In the genomic region with DNA sequence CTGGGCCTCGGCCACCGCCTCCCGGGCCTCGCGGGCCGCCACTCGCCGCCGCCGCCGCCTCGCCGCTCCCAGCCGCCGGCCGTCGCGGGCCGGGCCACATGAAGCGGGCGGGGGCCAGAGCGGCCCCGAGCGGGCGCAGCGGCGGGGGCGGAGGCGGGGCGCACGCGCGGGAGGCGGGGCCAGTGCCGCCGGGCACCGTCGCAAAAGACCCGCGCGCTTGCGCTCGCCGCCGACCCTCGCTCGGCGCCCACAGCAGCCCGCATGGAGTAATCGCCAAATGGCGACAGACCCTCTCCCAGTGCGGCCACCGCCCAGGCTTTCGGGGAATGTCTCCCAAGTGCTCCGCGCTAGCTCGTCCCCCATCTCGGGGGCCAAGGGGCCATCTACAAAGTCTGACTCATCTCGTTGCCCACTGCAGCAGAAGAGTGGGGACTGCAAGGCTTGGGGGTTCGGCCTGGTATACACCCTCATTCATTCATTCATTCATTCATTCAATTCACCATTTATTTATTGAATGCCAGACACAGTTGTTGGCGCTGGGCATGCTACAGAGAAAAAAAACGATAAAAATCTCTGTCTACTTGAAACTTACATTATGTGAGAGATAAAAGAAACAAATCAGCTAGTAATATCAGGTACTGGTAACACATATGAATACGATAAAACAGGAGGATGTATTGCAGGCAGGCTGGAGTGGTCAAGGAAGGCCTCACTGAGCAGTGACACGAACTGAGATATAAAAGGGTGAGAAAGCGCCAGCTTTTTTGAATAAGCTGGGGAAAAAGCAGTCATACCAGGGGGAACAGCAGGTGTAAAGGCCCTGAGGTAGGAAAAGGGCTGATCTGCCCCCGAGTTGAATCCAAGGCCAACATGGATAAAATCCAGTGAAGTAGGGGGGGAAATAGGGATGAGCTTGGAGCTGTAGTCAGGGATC, we compare ENCODE assay signal across 8 cellular contexts. TPM values are rescaled to one million over a fixed set of nuclear protein-coding genes. Genes with fewer than 3 reads are reported as not detected.
DNase-seq lines count a peak whose midpoint lies in the region; ATAC-seq and TF ChIP-seq lines count a peak whose summit lies in the region.

A gene with protein sequence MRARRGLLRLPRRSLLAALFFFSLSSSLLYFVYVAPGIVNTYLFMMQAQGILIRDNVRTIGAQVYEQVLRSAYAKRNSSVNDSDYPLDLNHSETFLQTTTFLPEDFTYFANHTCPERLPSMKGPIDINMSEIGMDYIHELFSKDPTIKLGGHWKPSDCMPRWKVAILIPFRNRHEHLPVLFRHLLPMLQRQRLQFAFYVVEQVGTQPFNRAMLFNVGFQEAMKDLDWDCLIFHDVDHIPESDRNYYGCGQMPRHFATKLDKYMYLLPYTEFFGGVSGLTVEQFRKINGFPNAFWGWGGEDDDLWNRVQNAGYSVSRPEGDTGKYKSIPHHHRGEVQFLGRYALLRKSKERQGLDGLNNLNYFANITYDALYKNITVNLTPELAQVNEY (minus strand): TSS at position 100 of the 934 bp plus-strand sequence. CDS start 188 bp downstream, outside the sequence.

- no peaks in the 10 kb centered on the region for H3K9me3 Mint-ChIP-seq in T-cell

- H3K14ac ChIP-seq in trophoblast cell (ENCODE audit: low read length): peak within 1 kb of the TSS; percentile 94

- in situ Hi-C loops in HAP-1 (cut with MboI; ENCODE audit: low sequenced_read_pairs): no loop called here

- peak; percentile 89 to 91 (median 90) for ATAC-seq in T-cell (replicated peaks in 1 of 4)
- peak; percentile 65 to 94 (median 86) for ATAC-seq in heart left ventricle
- peak; percentile 77 to 94 for ATAC-seq in upper lobe of left lung (ENCODE audit: low FRiP score in 2 of 2)

- peak within 1 kb of the TSS; percentile 86 to 91 (median 88) for H3K4me3 Mint-ChIP-seq in T-cell

- peak; percentile 49 to 78 for TF ChIP-seq POLR2A in adrenal gland (IDR thresholded peaks at IDR 0.05)
- peak in 1 of 2 donors; percentile 41 for TF ChIP-seq POLR2A in heart left ventricle (IDR thresholded peaks at IDR 0.05)
- no peak for TF ChIP-seq POLR2A in upper lobe of left lung (IDR thresholded peaks at IDR 0.05)

- H3K4me2 ChIP-seq in trophoblast cell (ENCODE audit: low read length): peak within 1 kb of the TSS; percentile 61

- H2AFZ ChIP-seq in trophoblast cell (ENCODE audit: insufficient read depth, low read length, poor library complexity): peak within 1 kb of the TSS; percentile 89

- peak within 1 kb of the TSS; percentile 81 to 97 (median 84) for H3K27ac ChIP-seq in adrenal gland
- H3K27ac ChIP-seq in heart left ventricle: peak within 1 kb of the TSS; percentile 69 to 97 (median 94)
- peak within 1 kb of the TSS; percentile 90 for H3K27ac ChIP-seq in trophoblast cell (ENCODE audit: low read depth, low read length)
- H3K27ac ChIP-seq in upper lobe of left lung: peak within 1 kb of the TSS; percentile 97 to 99 (median 98)

- H3K27ac Mint-ChIP-seq in T-cell: peak within 1 kb of the TSS; percentile 76 to 84

- H3K9ac ChIP-seq in trophoblast cell (ENCODE audit: low read length): peak within 1 kb of the TSS; percentile 97

- H4K91ac ChIP-seq in trophoblast cell (ENCODE audit: low read depth, low read length): peak within 1 kb of the TSS; percentile 90

- H3K27me3 ChIP-seq in HAP-1 (ENCODE audit: low read depth) (no peaks in the 10 kb centered on the region), adrenal gland (no peaks in the 10 kb centered on the region), heart left ventricle (no peaks in the 10 kb centered on the region), trophoblast cell (ENCODE audit: insufficient read depth, low read length) (no peaks in the 10 kb centered on the region), upper lobe of left lung (no peaks in the 10 kb centered on the region)

- peak within 1 kb of the TSS; percentile 86 for H4K12ac ChIP-seq in trophoblast cell (ENCODE audit: low read depth, low read length)

- H3K4ac ChIP-seq in trophoblast cell (ENCODE audit: low read depth, low read length): peak within 1 kb of the TSS; percentile 93

- H3K36me3 Mint-ChIP-seq in T-cell: no peaks in the 10 kb centered on the region

- 3 to 25% (median 10%) methylated on average over 8 to 66 of the region's 66 CpGs for WGBS in adrenal gland, 4 donors
- WGBS in heart left ventricle, 4 donors: 4 to 26% (median 12%) methylated on average over 11 to 66 of the region's 66 CpGs
- no CpG with 5 or more reads among the region's 66 CpGs for WGBS in trophoblast cell (ENCODE audit: extremely low coverage, insufficient coverage, insufficient read length)
- 19% methylated on average over 14 to 15 of the region's 66 CpGs for WGBS in upper lobe of left lung, 2 donors

- H3K36me3 ChIP-seq in HAP-1 (replicated peaks) (no peaks in the 10 kb centered on the region), adrenal gland (replicated peaks in 1 of 2) (no peaks in the 10 kb centered on the region), heart left ventricle (no peaks in the 10 kb centered on the region), trophoblast cell (ENCODE audit: control insufficient read depth in 1 of 2, insufficient read depth in 2 of 2, low read length in 2 of 2) (no peaks in the 10 kb centered on the region), upper lobe of left lung (no peaks in the 10 kb centered on the region)

- intact Hi-C loops in adrenal gland (cut with DNase I): loop anchor here in 1 of 2 donors (10.0 kb wide), 1 partner anchor 111 kb away; no protein-coding TSS in a partner anchor
- intact Hi-C loops in heart left ventricle (cut with DNase I): loop anchor here in 9 of 10 donors (2.0 to 10.0 kb wide), 7 partner anchors 77 to 201 kb away; a partner anchor contains a TSS

- TF ChIP-seq CTCF in adrenal gland (IDR thresholded peaks at IDR 0.05) (no peak), heart left ventricle (IDR thresholded peaks at IDR 0.05) (no peak), upper lobe of left lung (IDR thresholded peaks at IDR 0.05) (peak in 1 of 6 experiments; percentile 1)

- H2BK5ac ChIP-seq in trophoblast cell (ENCODE audit: low read depth, low read length, poor library complexity): peak within 1 kb of the TSS; percentile 88

- CTCF ChIA-PET in T-cell (lab: Charles Lee): no interaction called here

- H4K8ac ChIP-seq in trophoblast cell (ENCODE audit: low read depth, low read length): peak within 1 kb of the TSS; percentile 83

- H3K4me1 Mint-ChIP-seq in T-cell: peaks cover 36 to 53% (median 40%) of the 10 kb centered on the region in 3 donors

- peaks cover 14% of the 10 kb centered on the region for H3K79me2 ChIP-seq in trophoblast cell (ENCODE audit: control insufficient read depth, insufficient read depth, low read length, poor library complexity)

- DNase-seq in GF-D8 (lab: John Stamatoyannopoulos, UW) (peak; percentile 66), HAP-1 (ENCODE audit: low spot score in 2 of 2) (peak; percentile 83 to 94), NAMALWA (ENCODE audit: low spot score) (peak; percentile 84), T-cell (peak in 33 of 34 experiments; percentile 9 to 71 (median 42)), adrenal gland (peak; percentile 52 to 82 (median 74)), heart left ventricle (peak; percentile 75 to 88 (median 80)), trophoblast cell (peak; percentile 66 to 84), upper lobe of left lung (peak; percentile 71 to 96)

- peak within 1 kb of the TSS; percentile 43 for H2BK12ac ChIP-seq in trophoblast cell (ENCODE audit: low read length)

- H3K9me3 ChIP-seq in HAP-1: no peaks in the 10 kb centered on the region
- no peaks in the 10 kb centered on the region for H3K9me3 ChIP-seq in adrenal gland (replicated peaks in 1 of 3)
- no peaks in the 10 kb centered on the region for H3K9me3 ChIP-seq in heart left ventricle
- H3K9me3 ChIP-seq in trophoblast cell (ENCODE audit: insufficient read depth, low read depth, low read length): no peaks in the 10 kb centered on the region
- no peaks in the 10 kb centered on the region for H3K9me3 ChIP-seq in upper lobe of left lung

- no peak for TF ChIP-seq EP300 in upper lobe of left lung (IDR thresholded peaks at IDR 0.05)

- peak within 1 kb of the TSS; percentile 83 for H3K18ac ChIP-seq in trophoblast cell (ENCODE audit: low read length)

- peaks cover 0 to 3% of the 10 kb centered on the region in 2 donors for H3K27me3 Mint-ChIP-seq in T-cell

- H2BK120ac ChIP-seq in trophoblast cell (ENCODE audit: insufficient read depth, low read length, poor library complexity): peak within 1 kb of the TSS; percentile 89

- peaks cover 20% of the 10 kb centered on the region for H3K4me1 ChIP-seq in HAP-1
- peaks cover 31 to 34% of the 10 kb centered on the region in 2 donors for H3K4me1 ChIP-seq in adrenal gland (replicated peaks in 1 of 2)
- peaks cover 0 to 46% (median 29%) of the 10 kb centered on the region in 12 donors for H3K4me1 ChIP-seq in heart left ventricle
- peaks cover 0 to 2% of the 10 kb centered on the region in 2 experiments for H3K4me1 ChIP-seq in trophoblast cell (ENCODE audit: control insufficient read depth in 1 of 2, insufficient read depth in 2 of 2, low read length in 2 of 2)
- peaks cover 24 to 43% (median 32%) of the 10 kb centered on the region in 4 donors for H3K4me1 ChIP-seq in upper lobe of left lung

- POLR2A ChIA-PET in T-cell (lab: Charles Lee): interaction anchor here in 1 of 2 donors (0.5 kb wide), 1 partner anchor 15 kb away, joined by 15 read pairs; no protein-coding TSS in a partner anchor

- peak within 1 kb of the TSS; percentile 91 for H2AK5ac ChIP-seq in trophoblast cell (ENCODE audit: low read length)

- H3K4me3 ChIP-seq in HAP-1 (peak within 1 kb of the TSS; percentile 90), adrenal gland (peak within 1 kb of the TSS; percentile 56 to 97 (median 78)), heart left ventricle (peak within 1 kb of the TSS; percentile 77 to 99 (median 98)), trophoblast cell (ENCODE audit: low read depth, low read length) (peak within 1 kb of the TSS; percentile 96), upper lobe of left lung (peak within 1 kb of the TSS; percentile 89 to 99 (median 94))

- H3K79me1 ChIP-seq in trophoblast cell (ENCODE audit: low read length): peaks cover 13% of the 10 kb centered on the region

- H3K23ac ChIP-seq in trophoblast cell (ENCODE audit: low read length): no peak within 1 kb of the TSS

RNA-seq across cellular contexts. Expression of the gene that starts here (rescaled TPM):
- total RNA-seq in T-cell: 10 to 100 TPM in 2 of 5 donors, 1 to 10 TPM in 3; 4.6 to 11.9 (median 9.2) TPM
- total RNA-seq in adrenal gland: 100 to 1,000 TPM in 2 of 8 donors, 10 to 100 TPM in 6; 47.4 to 137 (median 69.1) TPM
- polyA plus RNA-seq in adrenal gland: 10 to 100 TPM; 14.2 to 77.7 (median 18.1) TPM
- total RNA-seq in heart left ventricle: 10 to 100 TPM; 17.0 to 60.4 (median 33.5) TPM
- polyA plus RNA-seq in heart left ventricle: 10 to 100 TPM in 1 of 2 donors, 1 to 10 TPM in 1; 7.0 to 29.3 TPM
- 38.1 and 39.6 TPM in 2 replicates for polyA plus RNA-seq in trophoblast cell (2013)
- total RNA-seq in upper lobe of left lung: 10 to 100 TPM; 16.2 to 49.0 (median 36.7) TPM

Comparison
In these comparisons a context has a peak if more than half of its experiments do, and no peak if none do; other contexts are left out.
1. Peak in every context shown above with its lines: DNase-seq, ATAC-seq, H3K4me3 ChIP-seq and H3K27ac ChIP-seq.
2. POLR2A ChIP-seq: peak in adrenal gland (2 of 2); none in upper lobe of left lung (0 of 4).